ENCODE assay signal across 10 cellular contexts in the genomic region with DNA sequence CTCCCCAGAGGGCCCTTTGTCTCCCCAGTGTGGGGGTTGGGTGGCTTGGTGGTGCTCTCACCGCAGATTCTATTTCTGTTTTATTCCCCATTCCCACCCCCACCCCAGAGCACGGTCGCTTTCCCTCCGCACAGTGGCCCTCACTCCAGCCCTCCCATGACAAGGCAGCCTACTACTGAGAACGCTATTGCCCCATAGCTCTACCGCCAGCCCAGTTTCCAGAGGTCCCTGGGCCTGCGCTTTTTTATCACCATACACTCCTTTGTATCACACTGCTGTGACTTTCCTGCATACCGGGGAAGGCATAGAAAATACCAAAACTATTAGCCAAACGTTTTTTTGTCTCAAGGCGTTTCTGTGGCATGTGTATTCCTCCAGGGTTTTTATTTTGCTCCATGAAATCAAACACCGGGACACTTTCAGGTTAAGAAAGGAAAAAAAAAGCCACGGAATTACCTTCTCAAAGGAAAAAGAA. TPM values are rescaled to one million over a fixed set of nuclear protein-coding genes. Genes with fewer than 3 reads are reported as not detected.
A peak's percentile ranks its signal among the peaks of the same experiment; 100 is the strongest.
DNase-seq lines count a peak whose midpoint lies in the region; ATAC-seq and TF ChIP-seq lines count a peak whose summit lies in the region.
"Had no signal": no experiment of that assay in that cellular context is flagged by ENCODE, and none has a peak within 500 bp of the region (broad histone marks: within the 10 kb centered on the region; RNA-seq: fewer than 3 reads in every experiment).

No MANE protein-coding gene starts in this region.

- CTCF ChIA-PET in WTC11 (lab: Charles Lee): interaction anchor here (0.9 to 1.4 kb wide), 6 partner anchors 10 to 260 kb away, joined by 3 to 5 read pairs (median 4); no protein-coding TSS in a partner anchor

- POLR2A ChIA-PET in WTC11 (lab: Charles Lee): interaction anchor here (1.2 kb wide), 1 partner anchor 29 kb away, joined by 3 read pairs; no protein-coding TSS in a partner anchor

- H3K4me1 Mint-ChIP-seq in activated naive CD8-positive, alpha-beta T cell (ENCODE audit: low read depth): peaks cover 2% of the 10 kb centered on the region
- peaks cover 2% of the 10 kb centered on the region for H3K4me1 Mint-ChIP-seq in activated naive CD8-positive, alpha-beta T cell treated with anti-CD3 and anti-CD28 coated beads, Interleukin-2, amount 50 U/mL, for 24 hours
- H3K4me1 Mint-ChIP-seq in WTC11: peaks cover 14% of the 10 kb centered on the region

- TF ChIP-seq POLR2A in stomach (IDR thresholded peaks at IDR 0.05): no peak

- H3K4me3 ChIP-seq in iPS-20b (ENCODE audit: low read length) (peak overlapping the region; percentile 73), stomach (peak overlapping the region in 3 of 4 donors; percentile 13 to 37 (median 27))
- H3K4me3 ChIP-seq: vagina had no signal

- peaks cover 40% of the 10 kb centered on the region for H3K27me3 Mint-ChIP-seq in activated naive CD8-positive, alpha-beta T cell
- H3K27me3 Mint-ChIP-seq in activated naive CD8-positive, alpha-beta T cell treated with anti-CD3 and anti-CD28 coated beads, Interleukin-2, amount 50 U/mL, for 24 hours: peaks cover 42% of the 10 kb centered on the region
- H3K27me3 Mint-ChIP-seq in WTC11 (ENCODE audit: low read depth): peaks cover 44% of the 10 kb centered on the region

- WGBS in stomach, 5 donors: 16 to 23% (median 18%) methylated on average over 12 of the region's 12 CpGs

- peak overlapping the region; percentile 78 for H3K4me3 Mint-ChIP-seq in activated naive CD8-positive, alpha-beta T cell
- H3K4me3 Mint-ChIP-seq in activated naive CD8-positive, alpha-beta T cell treated with anti-CD3 and anti-CD28 coated beads, Interleukin-2, amount 50 U/mL, for 24 hours: no peak overlapping the region
- H3K4me3 Mint-ChIP-seq in WTC11: peak overlapping the region; percentile 68

- H3K36me3 ChIP-seq in iPS-20b (ENCODE audit: insufficient read depth, low read depth, low read length) (no peaks in the 10 kb centered on the region), stomach (no peaks in the 10 kb centered on the region)
- H3K36me3 ChIP-seq: vagina had no signal

- H3K9ac ChIP-seq in iPS-20b (ENCODE audit: low read depth, low read length): no peak overlapping the region

- no peak overlapping the region for H3K27ac Mint-ChIP-seq in activated naive CD8-positive, alpha-beta T cell
- no peak overlapping the region for H3K27ac Mint-ChIP-seq in activated naive CD8-positive, alpha-beta T cell treated with anti-CD3 and anti-CD28 coated beads, Interleukin-2, amount 50 U/mL, for 24 hours
- no peak overlapping the region for H3K27ac Mint-ChIP-seq in WTC11

- TF ChIP-seq CTCF in WTC11 (IDR thresholded peaks at IDR 0.05): no peak
- no peak for TF ChIP-seq CTCF in stomach (IDR thresholded peaks at IDR 0.05)

- H3K4me1 ChIP-seq in iPS-20b (ENCODE audit: insufficient read depth, low read length) (no peaks in the 10 kb centered on the region), stomach (peaks cover 0 to 14% (median 5%) of the 10 kb centered on the region in 4 donors)

- H3K27me3 ChIP-seq in iPS-20b (ENCODE audit: insufficient read depth, low read length): peaks cover 59% of the 10 kb centered on the region
- H3K27me3 ChIP-seq in stomach: peaks cover 11 to 80% (median 34%) of the 10 kb centered on the region in 3 donors

- H3K9me3 ChIP-seq in iPS-20b (ENCODE audit: insufficient read depth, low read depth, low read length) (no peaks in the 10 kb centered on the region), stomach (no peaks in the 10 kb centered on the region)
- H3K9me3 ChIP-seq: vagina had no signal

- DNase-seq in activated naive CD8-positive, alpha-beta T cell treated with anti-CD3 and anti-CD28 coated beads, Interleukin-2, amount 50 U/mL, for 24 hours: no peak
- no peak for DNase-seq in WTC11 (ENCODE audit: low spot score)
- no peak for DNase-seq in stomach
- no peak for DNase-seq in DMS79 treated with DMSO at 0.1 percent for 48 hours (lab: John Stamatoyannopoulos, UW)
- DNase-seq in stimulated activated CD4-positive, alpha-beta T cell treated with anti-CD3 and anti-CD28 coated beads, Interleukin-2, amount 100 ng/mL, for 48 hours: no peak
- no peak for DNase-seq in NK-92 (lab: John Stamatoyannopoulos, UW; ENCODE audit: unreplicated experiment)
- DNase-seq: Kasumi-1 had no signal

- peaks cover 2% of the 10 kb centered on the region for H3K36me3 Mint-ChIP-seq in activated naive CD8-positive, alpha-beta T cell
- H3K36me3 Mint-ChIP-seq in activated naive CD8-positive, alpha-beta T cell treated with anti-CD3 and anti-CD28 coated beads, Interleukin-2, amount 50 U/mL, for 24 hours (ENCODE audit: low read depth): no peaks in the 10 kb centered on the region
- H3K36me3 Mint-ChIP-seq in WTC11: no peaks in the 10 kb centered on the region

- no peaks in the 10 kb centered on the region for H3K9me3 Mint-ChIP-seq in activated naive CD8-positive, alpha-beta T cell (ENCODE audit: low read depth)
- H3K9me3 Mint-ChIP-seq in activated naive CD8-positive, alpha-beta T cell treated with anti-CD3 and anti-CD28 coated beads, Interleukin-2, amount 50 U/mL, for 24 hours: no peaks in the 10 kb centered on the region
- H3K9me3 Mint-ChIP-seq in WTC11: no peaks in the 10 kb centered on the region

- TF ChIP-seq EP300 in stomach (IDR thresholded peaks at IDR 0.05): no peak

- intact Hi-C loops in stomach (cut with DNase I; ENCODE audit: low total_unique reads): no loop called here

- H3K27ac ChIP-seq in iPS-20b (ENCODE audit: low read length): no peak overlapping the region
- H3K27ac ChIP-seq in stomach: peak overlapping the region in 1 of 5 donors; percentile 3
- H3K27ac ChIP-seq: vagina had no signal

- ATAC-seq in activated naive CD8-positive, alpha-beta T cell treated with anti-CD3 and anti-CD28 coated beads, Interleukin-2, amount 50 U/mL, for 24 hours: no peak
- peak; percentile 3; the same call in 1 of the 2 replicates for ATAC-seq in WTC11

TF ChIP-seq in WTC11, 78 proteins besides CTCF, POLR2A, EP300 and RAD21 (continues in another document):
- TF ChIP-seq, protein P1, sequence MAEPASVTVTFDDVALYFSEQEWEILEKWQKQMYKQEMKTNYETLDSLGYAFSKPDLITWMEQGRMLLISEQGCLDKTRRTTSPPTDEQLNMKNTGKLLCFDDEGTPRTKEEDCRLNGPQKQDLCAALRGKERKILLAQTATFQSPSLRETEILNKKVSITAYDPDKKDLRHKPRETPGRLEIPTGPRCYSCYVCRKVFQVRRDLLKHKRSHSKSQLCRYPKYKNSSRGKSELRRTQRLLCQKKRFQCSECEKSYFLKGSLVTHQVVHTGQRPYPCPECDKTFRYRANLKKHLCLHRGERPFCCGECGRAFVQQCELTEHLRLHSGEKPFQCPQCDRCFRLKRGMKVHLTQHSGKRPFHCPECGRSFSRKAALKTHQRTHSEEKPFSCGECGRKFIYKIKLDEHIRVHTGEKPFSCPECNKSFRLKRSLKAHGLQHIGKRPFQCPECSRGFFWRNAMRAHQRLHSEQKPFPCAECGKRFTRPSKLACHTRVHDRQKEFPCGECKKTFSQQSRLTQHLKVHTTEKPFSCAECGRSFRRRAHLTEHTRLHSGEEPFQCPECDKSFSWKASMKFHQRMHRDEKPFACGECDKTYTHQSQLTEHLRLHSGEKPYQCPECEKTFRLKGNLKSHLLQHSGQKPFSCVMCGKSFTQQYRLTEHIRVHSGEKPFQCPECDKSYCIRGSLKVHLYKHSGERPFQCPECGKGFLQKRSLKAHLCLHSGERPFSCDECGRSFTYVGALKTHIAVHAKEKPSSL (CRISPR knock-in tag; conservative IDR thresholded peaks at IDR 0.05): no peak
- TF ChIP-seq ZNF317 (CRISPR knock-in tag; IDR thresholded peaks at IDR 0.05; ENCODE audit: borderline replicate concordance, low read depth): no peak
- no peak for TF ChIP-seq NR1H2 (CRISPR knock-in tag; IDR thresholded peaks at IDR 0.05)
- TF ChIP-seq TEAD4 (CRISPR knock-in tag; IDR thresholded peaks at IDR 0.05): no peak
- TF ChIP-seq, protein P2, sequence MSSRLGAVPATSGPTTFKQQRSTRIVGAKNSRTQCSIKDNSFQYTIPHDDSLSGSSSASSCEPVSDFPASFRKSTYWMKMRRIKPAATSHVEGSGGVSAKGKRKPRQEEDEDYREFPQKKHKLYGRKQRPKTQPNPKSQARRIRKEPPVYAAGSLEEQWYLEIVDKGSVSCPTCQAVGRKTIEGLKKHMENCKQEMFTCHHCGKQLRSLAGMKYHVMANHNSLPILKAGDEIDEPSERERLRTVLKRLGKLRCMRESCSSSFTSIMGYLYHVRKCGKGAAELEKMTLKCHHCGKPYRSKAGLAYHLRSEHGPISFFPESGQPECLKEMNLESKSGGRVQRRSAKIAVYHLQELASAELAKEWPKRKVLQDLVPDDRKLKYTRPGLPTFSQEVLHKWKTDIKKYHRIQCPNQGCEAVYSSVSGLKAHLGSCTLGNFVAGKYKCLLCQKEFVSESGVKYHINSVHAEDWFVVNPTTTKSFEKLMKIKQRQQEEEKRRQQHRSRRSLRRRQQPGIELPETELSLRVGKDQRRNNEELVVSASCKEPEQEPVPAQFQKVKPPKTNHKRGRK (CRISPR knock-in tag; IDR thresholded peaks at IDR 0.05; ENCODE audit: borderline replicate concordance): no peak
- TF ChIP-seq, protein P3, sequence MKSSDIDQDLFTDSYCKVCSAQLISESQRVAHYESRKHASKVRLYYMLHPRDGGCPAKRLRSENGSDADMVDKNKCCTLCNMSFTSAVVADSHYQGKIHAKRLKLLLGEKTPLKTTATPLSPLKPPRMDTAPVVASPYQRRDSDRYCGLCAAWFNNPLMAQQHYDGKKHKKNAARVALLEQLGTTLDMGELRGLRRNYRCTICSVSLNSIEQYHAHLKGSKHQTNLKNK (CRISPR knock-in tag; IDR thresholded peaks at IDR 0.05): no peak
- TF ChIP-seq, protein P4, sequence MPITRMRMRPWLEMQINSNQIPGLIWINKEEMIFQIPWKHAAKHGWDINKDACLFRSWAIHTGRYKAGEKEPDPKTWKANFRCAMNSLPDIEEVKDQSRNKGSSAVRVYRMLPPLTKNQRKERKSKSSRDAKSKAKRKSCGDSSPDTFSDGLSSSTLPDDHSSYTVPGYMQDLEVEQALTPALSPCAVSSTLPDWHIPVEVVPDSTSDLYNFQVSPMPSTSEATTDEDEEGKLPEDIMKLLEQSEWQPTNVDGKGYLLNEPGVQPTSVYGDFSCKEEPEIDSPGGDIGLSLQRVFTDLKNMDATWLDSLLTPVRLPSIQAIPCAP (CRISPR knock-in tag; IDR thresholded peaks at IDR 0.05): no peak
- TF ChIP-seq, protein P5, sequence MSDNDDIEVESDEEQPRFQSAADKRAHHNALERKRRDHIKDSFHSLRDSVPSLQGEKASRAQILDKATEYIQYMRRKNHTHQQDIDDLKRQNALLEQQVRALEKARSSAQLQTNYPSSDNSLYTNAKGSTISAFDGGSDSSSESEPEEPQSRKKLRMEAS (CRISPR knock-in tag; IDR thresholded peaks at IDR 0.05): no peak

RNA-seq across cellular contexts. Expression of a gene that starts 1.4 kb away (rescaled TPM):
- 0.05 to 0.13 TPM (median 0.09 TPM) in 3 replicates for total RNA-seq in WTC11 (2021)
- under 1 TPM in 3 of 5 donors, not detected in 2; 0.45 to 0.58 (median 0.55) TPM for total RNA-seq in stomach
- polyA plus RNA-seq in stomach: under 1 TPM; 0.08 to 0.61 (median 0.37) TPM
- total RNA-seq: vagina had no signal

RNA-seq across cellular contexts. Expression of a gene that starts 27.9 kb away (rescaled TPM):
- total RNA-seq in WTC11 (2021) (0.16 to 0.23 TPM in 2 of 3 replicates, not detected in the other), stomach (1 to 10 TPM in 1 of 5 donors, not detected in 4; 4.1 TPM)
- polyA plus RNA-seq in stomach: not detected
- total RNA-seq: vagina had no signal
